In genomic region chr7:5527038-5527339, GRCh38 we compare ENCODE assay signal across 8 cellular contexts. TPM values are rescaled to one million over a fixed set of nuclear protein-coding genes. Genes with fewer than 3 reads are reported as not detected.
DNase-seq lines count a peak whose midpoint lies in the region; ATAC-seq, FAIRE-seq and TF ChIP-seq lines count a peak whose summit lies in the region.
"Not testable (repeated sequence)": the region's sequence is repeated elsewhere in the genome, so short reads cannot be mapped to it uniquely, and the experiment has no call there.

No MANE protein-coding gene starts in this region.

- peak overlapping the region; percentile 20 for H3K27ac ChIP-seq in C4-2B
- peak overlapping the region; percentile 38 for H3K27ac ChIP-seq in IMR-90 (ENCODE audit: insufficient read depth, low read length)
- not testable (repeated sequence) for H3K27ac ChIP-seq in astrocyte (ENCODE audit: low read depth, low read length); endothelial cell of umbilical vein (ENCODE audit: insufficient read depth, low read depth, low read length); HepG2 (ENCODE audit: extremely low read length, insufficient read depth, low read length)
- H3K27ac ChIP-seq in neuronal stem cell (replicated peaks; ENCODE audit: low read length) = peak overlapping the region; percentile 84
- peak overlapping the region; percentile 100 for H3K27ac ChIP-seq in stomach smooth muscle (ENCODE audit: low read length)

- H3K36me3 Mint-ChIP-seq in activated B cell treated with CpG ODN at 0.5 μM for 24 hours (ENCODE audit: low read depth) = peaks cover 66% of the 10 kb centered on the region
- peaks cover 40% of the 10 kb centered on the region for H3K36me3 Mint-ChIP-seq in astrocyte (ENCODE audit: low read depth, unreplicated experiment)

- H3K36me3 ChIP-seq in IMR-90 (ENCODE audit: control insufficient read depth, insufficient read depth, low read length) (peaks cover 41% of the 10 kb centered on the region), astrocyte (ENCODE audit: insufficient read depth, low read length) (peaks cover 43% of the 10 kb centered on the region), endothelial cell of umbilical vein (ENCODE audit: control insufficient read depth in 2 of 2, extremely low read depth in 1 of 2, insufficient read depth in 2 of 2, low read length in 2 of 2) (peaks cover 19 to 33% of the 10 kb centered on the region in 2 experiments), HepG2 (replicated peaks in 1 of 2; ENCODE audit: control insufficient read depth in 1 of 2, insufficient read depth in 2 of 2, low read length in 2 of 2) (peaks cover 8 to 29% of the 10 kb centered on the region in 2 experiments), neuronal stem cell (replicated peaks in 1 of 2; ENCODE audit: control insufficient read depth in 2 of 2, insufficient read depth in 2 of 2, low read length in 2 of 2) (peaks cover 40 to 60% of the 10 kb centered on the region in 2 donors), stomach smooth muscle (ENCODE audit: control insufficient read depth in 2 of 2, insufficient read depth in 2 of 2, low read length in 2 of 2) (peaks cover 38% of the 10 kb centered on the region in 2 donors)

- H3K4me1 ChIP-seq in IMR-90 (ENCODE audit: control insufficient read depth, insufficient read depth, low read length); endothelial cell of umbilical vein (ENCODE audit: control insufficient read depth, extremely low read depth, insufficient read depth, low read length): not testable (repeated sequence)
- H3K4me1 ChIP-seq in astrocyte (ENCODE audit: insufficient read depth, low read length) (peaks cover 22% of the 10 kb centered on the region), HepG2 (ENCODE audit: insufficient read depth, low read length) (peaks cover 26% of the 10 kb centered on the region), neuronal stem cell (ENCODE audit: control insufficient read depth in 2 of 2, insufficient read depth in 1 of 2, low read depth in 1 of 2, low read length in 2 of 2) (peaks cover 28 to 29% of the 10 kb centered on the region in 2 donors), stomach smooth muscle (ENCODE audit: control insufficient read depth, insufficient read depth, low read length) (peaks cover 33% of the 10 kb centered on the region)

- H2BK5ac ChIP-seq in IMR-90 (ENCODE audit: low read depth, low read length, poor library complexity, severe bottlenecking) = peak overlapping the region; percentile 59
- not testable (repeated sequence) for H2BK5ac ChIP-seq in neuronal stem cell (ENCODE audit: low read length)

- H2BK20ac ChIP-seq in IMR-90 (ENCODE audit: low read depth, low read length) = not testable (repeated sequence)

- H3K9ac ChIP-seq in IMR-90 (ENCODE audit: low read depth, low read length) (peak overlapping the region; percentile 97), astrocyte (ENCODE audit: low read length) (peak overlapping the region; percentile 90), stomach smooth muscle (ENCODE audit: low read length in 2 of 2) (peak overlapping the region; percentile 94 to 100)
- H3K9ac ChIP-seq in endothelial cell of umbilical vein (replicated peaks; ENCODE audit: extremely low read depth, insufficient read depth, low read length); HepG2 (ENCODE audit: insufficient read depth, low read depth, low read length); neuronal stem cell (ENCODE audit: low read depth, low read length, poor library complexity): not testable (repeated sequence)

- H3K23ac ChIP-seq in IMR-90 (ENCODE audit: low read depth, low read length) (peak overlapping the region; percentile 54; the same call in 1 of the 2 replicates), neuronal stem cell (ENCODE audit: low read depth, low read length, poor library complexity) (peak overlapping the region; percentile 98)

- BruUV-seq in IMR-90 (replicated peaks; lab: Mats Ljungman, UMichigan); endothelial cell of umbilical vein (replicated peaks; lab: Mats Ljungman, UMichigan); HepG2 (replicated peaks; lab: Mats Ljungman, UMichigan): not testable (repeated sequence)

- H3K14ac ChIP-seq in IMR-90 (replicated peaks; ENCODE audit: low read depth, low read length) = peak overlapping the region; percentile 41; the same call in 1 of the 2 replicates
- H3K14ac ChIP-seq in neuronal stem cell (ENCODE audit: low read length) = not testable (repeated sequence)

- peak overlapping the region; percentile 80 for H3K27ac Mint-ChIP-seq in activated B cell treated with CpG ODN at 0.5 μM for 24 hours
- peak overlapping the region; percentile 99 for H3K27ac Mint-ChIP-seq in astrocyte (ENCODE audit: unreplicated experiment)

- H3K4me1 Mint-ChIP-seq in activated B cell treated with CpG ODN at 0.5 μM for 24 hours (peaks cover 52% of the 10 kb centered on the region), astrocyte (ENCODE audit: low read depth, unreplicated experiment) (peaks cover 15% of the 10 kb centered on the region)

- H4K20me1 ChIP-seq in IMR-90 (ENCODE audit: insufficient read depth, low read length) = peaks cover 74% of the 10 kb centered on the region
- H4K20me1 ChIP-seq in astrocyte (ENCODE audit: insufficient read depth, low read length) = peaks cover 71% of the 10 kb centered on the region
- H4K20me1 ChIP-seq in endothelial cell of umbilical vein (replicated peaks; ENCODE audit: control insufficient read depth, extremely low read depth, insufficient read depth, low read length) = not testable (repeated sequence)
- H4K20me1 ChIP-seq in HepG2 (ENCODE audit: insufficient read depth, low read length) = peaks cover 33% of the 10 kb centered on the region

- H3K27me3 ChIP-seq in IMR-90 (ENCODE audit: control insufficient read depth, insufficient read depth, low read length); astrocyte (ENCODE audit: insufficient read depth, low read length); endothelial cell of umbilical vein (ENCODE audit: control insufficient read depth in 2 of 2, insufficient read depth in 2 of 2, low read length in 2 of 2); HepG2 (ENCODE audit: control insufficient read depth in 1 of 2, insufficient read depth in 2 of 2, low read length in 2 of 2); neuronal stem cell (ENCODE audit: control insufficient read depth in 3 of 3, insufficient read depth in 3 of 3, low read depth in 1 of 3, low read length in 3 of 3); stomach smooth muscle (ENCODE audit: control insufficient read depth in 1 of 2, insufficient read depth in 2 of 2, low read length in 2 of 2): not testable (repeated sequence)

- H3K4me3 Mint-ChIP-seq in activated B cell treated with CpG ODN at 0.5 μM for 24 hours (peak overlapping the region; percentile 95), astrocyte (ENCODE audit: unreplicated experiment) (peak overlapping the region; percentile 100)

- not testable (repeated sequence) for ATAC-seq in IMR-90 (ENCODE audit: low read depth); activated B cell treated with CpG ODN at 0.5 μM for 24 hours (ENCODE audit: low read depth); HepG2

- not testable (repeated sequence) for H2AK5ac ChIP-seq in IMR-90 (ENCODE audit: low read depth, low read length); neuronal stem cell (ENCODE audit: low read depth, low read length)

- not testable (repeated sequence) for H2BK15ac ChIP-seq in IMR-90 (ENCODE audit: low read depth, low read length); neuronal stem cell (ENCODE audit: low read length)

- 0 out of 2 replicates have a peak overlapping the region, but pooled peaks have one; percentile 19 for H3K56ac ChIP-seq in IMR-90 (ENCODE audit: extremely low read depth, insufficient read depth, low read length)

- CTCF ChIA-PET in IMR-90 (lab: Yijun Ruan, JAX); endothelial cell of umbilical vein (lab: Charles Lee): not testable (repeated sequence)
- CTCF ChIA-PET in activated B cell treated with CpG ODN at 0.5 μM for 24 hours (lab: Charles Lee) = interaction anchor here (4.5 kb wide), 1 partner anchor 32 kb away, joined by 53 read pairs; no protein-coding TSS in a partner anchor
- CTCF ChIA-PET in HepG2 (lab: Yijun Ruan, JAX; ENCODE audit: low intra/inter-chr PET ratio, low total read pairs) = interaction anchor here (1.3 kb wide), 1 partner anchor 32 kb away, joined by 3 read pairs; no protein-coding TSS in a partner anchor

- not testable (repeated sequence) for TF ChIP-seq POLR2A in IMR-90 (IDR thresholded peaks at IDR 0.05; ENCODE audit: low read depth, low read length); endothelial cell of umbilical vein (IDR thresholded peaks at IDR 0.05; ENCODE audit: low read depth, low read length); HepG2 (IDR thresholded peaks at IDR 0.05; ENCODE audit: insufficient read depth in 1 of 2, low read depth in 2 of 2, low read length in 2 of 2)

- POLR2A ChIA-PET in IMR-90 (lab: Charles Lee; ENCODE audit: unreplicated experiment); endothelial cell of umbilical vein (lab: Charles Lee): not testable (repeated sequence)
- POLR2A ChIA-PET in activated B cell treated with CpG ODN at 0.5 μM for 24 hours (lab: Charles Lee) (interaction anchor here (3.5 to 4.8 kb wide), 4 partner anchors 7 to 152 kb away, joined by 13 to 66 read pairs (median 35); no protein-coding TSS in a partner anchor), HepG2 (lab: Yijun Ruan, JAX) (interaction anchor here (0.9 to 3.5 kb wide), 3 partner anchors 12 to 32 kb away, joined by 3 to 38 read pairs (median 12); no protein-coding TSS in a partner anchor)

- WGBS in IMR-90 (ENCODE audit: extremely low coverage in 2 of 2, insufficient read length in 1 of 2), 2 experiments = no CpG with 5 or more reads among the region's 2 CpGs
- 94% methylated on average over 2 of the region's 2 CpGs for WGBS in HepG2 (ENCODE audit: low lambda C conversion rate)
- no CpG with 5 or more reads among the region's 2 CpGs for WGBS in neuronal stem cell (ENCODE audit: extremely low coverage in 2 of 2, insufficient read length in 2 of 2, insufficient replicate concordance in 1 of 2), 2 donors

- H3K9me3 Mint-ChIP-seq in activated B cell treated with CpG ODN at 0.5 μM for 24 hours; astrocyte (ENCODE audit: unreplicated experiment): not testable (repeated sequence)

- H3K4me2 ChIP-seq in IMR-90 (ENCODE audit: low read depth, low read length) = peak overlapping the region; percentile 79
- H3K4me2 ChIP-seq in astrocyte (ENCODE audit: low read length) = peak overlapping the region; percentile 93
- peak overlapping the region; percentile 76 for H3K4me2 ChIP-seq in endothelial cell of umbilical vein (ENCODE audit: insufficient read depth, low read length)
- not testable (repeated sequence) for H3K4me2 ChIP-seq in HepG2 (ENCODE audit: low read depth, low read length); neuronal stem cell (ENCODE audit: insufficient read depth, low read length, poor library complexity, severe bottlenecking)

- dilution Hi-C loops in IMR-90 (cut with HindIII; ENCODE audit: low sequenced_read_pairs, unreplicated experiment); endothelial cell of umbilical vein (cut with MboI; ENCODE audit: extremely low pct_ligation_motif_present, low sequenced_read_pairs): not testable (repeated sequence)

- in situ Hi-C loops in IMR-90 (cut with MboI; ENCODE audit: low sequenced_read_pairs); HepG2 (cut with HindIII; ENCODE audit: extremely low pct_ligation_motif_present, low pct_unique_long_range_greater_than_20kb): not testable (repeated sequence)

- H3K79me2 ChIP-seq in astrocyte (ENCODE audit: insufficient read depth, low read length) = peaks cover 62% of the 10 kb centered on the region
- H3K79me2 ChIP-seq in endothelial cell of umbilical vein (ENCODE audit: control insufficient read depth, insufficient read depth, low read length) = peaks cover 48% of the 10 kb centered on the region
- H3K79me2 ChIP-seq in HepG2 (ENCODE audit: insufficient read depth, low read length) = peaks cover 27% of the 10 kb centered on the region

- TF ChIP-seq CTCF in C4-2B (conservative IDR thresholded peaks at IDR 0.05); IMR-90 (conservative IDR thresholded peaks at IDR 0.05; ENCODE audit: low read depth, low read length); activated B cell treated with CpG ODN at 0.5 μM for 24 hours (IDR thresholded peaks at IDR 0.05); astrocyte (IDR thresholded peaks at IDR 0.05; ENCODE audit: insufficient read depth, low read depth, low read length); endothelial cell of umbilical vein (IDR thresholded peaks at IDR 0.05; ENCODE audit: extremely low read depth in 1 of 2, insufficient read depth in 1 of 2, low read depth in 1 of 2, low read length in 2 of 2); HepG2 (CRISPR knock-in tag; IDR thresholded peaks at IDR 0.05): not testable (repeated sequence)

- not testable (repeated sequence) for DNase-seq in IMR-90; activated B cell treated with CpG ODN at 0.5 μM for 24 hours; astrocyte (ENCODE audit: low read depth); endothelial cell of umbilical vein (ENCODE audit: low read depth, low spot score); HepG2 (ENCODE audit: low spot score); neuronal stem cell (ENCODE audit: low spot score)

- H3K27me3 Mint-ChIP-seq in activated B cell treated with CpG ODN at 0.5 μM for 24 hours; astrocyte (ENCODE audit: low read depth, unreplicated experiment): not testable (repeated sequence)

- not testable (repeated sequence) for H3K9me3 ChIP-seq in IMR-90 (ENCODE audit: control insufficient read depth, insufficient read depth, low read length); astrocyte (ENCODE audit: insufficient read depth, low read depth, low read length); endothelial cell of umbilical vein (replicated peaks; ENCODE audit: control insufficient read depth, insufficient read depth, low read length); HepG2 (ENCODE audit: low read length); neuronal stem cell (replicated peaks in 1 of 2; ENCODE audit: control insufficient read depth in 2 of 2, insufficient read depth in 1 of 2, low read depth in 1 of 2, low read length in 2 of 2); stomach smooth muscle (ENCODE audit: control insufficient read depth in 2 of 2, low read length in 2 of 2)

- H3K4me3 ChIP-seq in IMR-90 (ENCODE audit: insufficient read depth, low read depth, low read length) (peak overlapping the region; percentile 91), astrocyte (ENCODE audit: insufficient read depth, low read depth, low read length) (peak overlapping the region; percentile 98), stomach smooth muscle (ENCODE audit: low read length in 2 of 2) (peak overlapping the region; percentile 100)
- not testable (repeated sequence) for H3K4me3 ChIP-seq in endothelial cell of umbilical vein (replicated peaks in 1 of 3; ENCODE audit: insufficient read depth in 1 of 3, low read depth in 1 of 3, low read length in 3 of 3); HepG2 (replicated peaks in 1 of 3; ENCODE audit: insufficient read depth in 1 of 3, low read depth in 2 of 3, low read length in 3 of 3); neuronal stem cell (ENCODE audit: low read length in 2 of 2)

- FAIRE-seq in astrocyte (lab: Jason Lieb, UNC); endothelial cell of umbilical vein (lab: Jason Lieb, UNC); HepG2 (lab: Jason Lieb, UNC): not testable (repeated sequence)

- not testable (repeated sequence) for TF ChIP-seq EP300 in HepG2 (IDR thresholded peaks at IDR 0.05; ENCODE audit: low read depth in 2 of 2, low read length in 2 of 2); HepG2 (CRISPR knock-in tag; IDR thresholded peaks at IDR 0.05; ENCODE audit: borderline replicate concordance)

- H4K8ac ChIP-seq in IMR-90 (ENCODE audit: low read depth in 2 of 2, low read length in 2 of 2) = peak overlapping the region; percentile 3 to 56; a peak in 3 of 4 replicates
- not testable (repeated sequence) for H4K8ac ChIP-seq in neuronal stem cell (ENCODE audit: low read depth, low read length)

- H3K18ac ChIP-seq in IMR-90 (ENCODE audit: low read depth, low read length); neuronal stem cell (ENCODE audit: low read length): not testable (repeated sequence)

- intact Hi-C loops in IMR-90 (cut with micrococcal nuclease); activated B cell treated with CpG ODN at 0.5 μM for 24 hours (cut with micrococcal nuclease); endothelial cell of umbilical vein (cut with micrococcal nuclease); HepG2 (cut with micrococcal nuclease; ENCODE audit: unreplicated experiment): not testable (repeated sequence)

- H3K9me1 ChIP-seq in IMR-90 (ENCODE audit: insufficient read depth, low read length); endothelial cell of umbilical vein (replicated peaks; ENCODE audit: control insufficient read depth, extremely low read depth, insufficient read depth, low read length): not testable (repeated sequence)

- not testable (repeated sequence) for TF ChIP-seq RAD21 in IMR-90 (IDR thresholded peaks at IDR 0.05; ENCODE audit: low read length); HepG2 (CRISPR knock-in tag; IDR thresholded peaks at IDR 0.05)

- H3K79me1 ChIP-seq in IMR-90 (ENCODE audit: low read depth in 1 of 2, low read length in 2 of 2) = peaks cover 6 to 39% of the 10 kb centered on the region in 2 experiments
- peaks cover 20% of the 10 kb centered on the region for H3K79me1 ChIP-seq in neuronal stem cell (ENCODE audit: low read depth, low read length)

- H2BK12ac ChIP-seq in neuronal stem cell (ENCODE audit: low read length) = not testable (repeated sequence)

- H4K91ac ChIP-seq in IMR-90 (ENCODE audit: insufficient read depth, low read depth, low read length); neuronal stem cell (ENCODE audit: low read depth, low read length, poor library complexity): not testable (repeated sequence)

- peak overlapping the region; percentile 74 for H2AFZ ChIP-seq in IMR-90 (replicated peaks; ENCODE audit: low read length, poor library complexity)
- not testable (repeated sequence) for H2AFZ ChIP-seq in astrocyte (ENCODE audit: low read depth, low read length); endothelial cell of umbilical vein (ENCODE audit: low read depth, low read length); HepG2 (ENCODE audit: low read length); neuronal stem cell (ENCODE audit: low read length)

- H2BK120ac ChIP-seq in IMR-90 (ENCODE audit: low read depth, low read length); neuronal stem cell (ENCODE audit: low read depth, low read length): not testable (repeated sequence)

- not testable (repeated sequence) for H2AK9ac ChIP-seq in IMR-90 (replicated peaks; ENCODE audit: low read depth, low read length, poor library complexity)

- peak overlapping the region; percentile 33; the same call in 1 of the 2 replicates for H3K4ac ChIP-seq in IMR-90 (ENCODE audit: low read depth, low read length)
- not testable (repeated sequence) for H3K4ac ChIP-seq in neuronal stem cell (ENCODE audit: low read length)

- H4K5ac ChIP-seq in IMR-90 (ENCODE audit: low read depth, low read length) = not testable (repeated sequence)

RNA-seq across cellular contexts. Expression of gene ACTB, which starts 3.4 kb away (rescaled TPM):
- total RNA-seq in IMR-90 (2012; rRNA removed) (7,721 and 7,727 TPM in 2 replicates), activated B cell treated with CpG ODN at 0.5 μM for 24 hours (9,258 and 9,276 TPM in 2 replicates), astrocyte (8,286 and 8,942 TPM in 2 replicates), endothelial cell of umbilical vein (7,266 and 7,283 TPM in 2 replicates), HepG2 (2016; rRNA removed; fragmentation: Illumina TruSeq; extraction: Trizol) (983 and 1,099 TPM in 2 replicates)
- polyA plus RNA-seq in IMR-90 (2012; rRNA removed) (9,060 and 9,985 TPM in 2 replicates), endothelial cell of umbilical vein (4,441 and 4,733 TPM in 2 replicates), HepG2 (2011; rRNA removed) (984 and 1,160 TPM in 2 replicates)
- 16,337 and 21,423 TPM in 2 replicates for polyA plus RNA-seq in IMR-90 (2012; cell fraction: cytosol; rRNA removed)
- 3,466 and 15,446 TPM in 2 replicates for polyA plus RNA-seq in IMR-90 (2012; cell fraction: nucleus; rRNA removed; ENCODE audit: low replicate concordance)
- 6,749 and 6,812 TPM in 2 replicates for polyA plus RNA-seq in endothelial cell of umbilical vein (2011; cell fraction: cytosol; rRNA removed)
- 2,400 and 3,219 TPM in 2 replicates for polyA plus RNA-seq in endothelial cell of umbilical vein (2011; cell fraction: nucleus; rRNA removed)
- 4,941 and 6,018 TPM in 2 replicates for polyA plus RNA-seq in endothelial cell of umbilical vein (2012)
- polyA minus RNA-seq in endothelial cell of umbilical vein = 2,868 and 4,067 TPM in 2 replicates
- polyA minus RNA-seq in endothelial cell of umbilical vein (2011; cell fraction: cytosol; rRNA and poly(A)+ RNA removed) = 1,321 TPM
- polyA minus RNA-seq in endothelial cell of umbilical vein (2011; cell fraction: nucleus; rRNA and poly(A)+ RNA removed) = 805 and 1,158 TPM in 2 replicates
- 406 and 413 TPM in 2 replicates for total RNA-seq in HepG2 (2016; cell fraction: cytosol; rRNA removed; fragmentation: Illumina TruSeq; extraction: Trizol; ENCODE audit: low read depth)
- 966 and 972 TPM in 2 replicates for total RNA-seq in HepG2 (2016; cell fraction: insoluble cytoplasmic fraction; rRNA removed; fragmentation: Illumina TruSeq; extraction: Trizol)
- total RNA-seq in HepG2 (2016; cell fraction: membrane; rRNA removed; fragmentation: Illumina TruSeq; extraction: Trizol) = 815 and 929 TPM in 2 replicates
- 668 and 755 TPM in 2 replicates for total RNA-seq in HepG2 (2016; cell fraction: nucleus; rRNA removed; fragmentation: Illumina TruSeq; extraction: Trizol)
- 567 and 620 TPM in 2 replicates for polyA plus RNA-seq in HepG2 (2011; cell fraction: cytosol; rRNA removed)
- 1,565 and 1,995 TPM in 2 replicates for polyA plus RNA-seq in HepG2 (2011; cell fraction: nucleus; rRNA removed)
- polyA plus RNA-seq in HepG2 (2012) = 984 and 1,070 TPM in 2 replicates
- 510 and 558 TPM in 2 replicates for polyA plus RNA-seq in HepG2 (2016; cell fraction: cytosol; fragmentation: Illumina TruSeq; extraction: Trizol; ENCODE audit: low read depth)
- 1,764 and 2,207 TPM in 2 replicates for polyA plus RNA-seq in HepG2 (2016; cell fraction: insoluble cytoplasmic fraction; fragmentation: Illumina TruSeq; extraction: Trizol; ENCODE audit: low read depth)
- 1,095 and 1,097 TPM in 2 replicates for polyA plus RNA-seq in HepG2 (2016; cell fraction: membrane; fragmentation: Illumina TruSeq; extraction: Trizol; ENCODE audit: low read depth)
- 1,747 and 1,824 TPM in 2 replicates for polyA plus RNA-seq in HepG2 (2016; cell fraction: nucleus; fragmentation: Illumina TruSeq; extraction: Trizol; ENCODE audit: insufficient read depth, low read depth)
- polyA minus RNA-seq in HepG2 (2011; rRNA and poly(A)+ RNA removed; ENCODE audit: low replicate concordance) = 2,677 and 2,857 TPM in 2 replicates
- polyA minus RNA-seq in HepG2 (2011; cell fraction: cytosol; rRNA and poly(A)+ RNA removed) = 1,014 and 1,055 TPM in 2 replicates
- 329 and 574 TPM in 2 replicates for polyA minus RNA-seq in HepG2 (2011; cell fraction: nucleus; rRNA and poly(A)+ RNA removed)
- polyA plus RNA-seq in neuronal stem cell (2013, experiment 1 of 2) = 6,691 TPM
- polyA plus RNA-seq in neuronal stem cell (2013, experiment 2 of 2) = 6,867 TPM

RNA-seq across cellular contexts. Expression of gene FBXL18, which starts 13.4 kb away (rescaled TPM):
- 2.0 and 2.2 TPM in 2 replicates for total RNA-seq in IMR-90 (2012; rRNA removed)
- 6.4 and 8.7 TPM in 2 replicates for polyA plus RNA-seq in IMR-90 (2012; rRNA removed)
- polyA plus RNA-seq in IMR-90 (2012; cell fraction: cytosol; rRNA removed) = 3.8 and 7.0 TPM in 2 replicates
- polyA plus RNA-seq in IMR-90 (2012; cell fraction: nucleus; rRNA removed; ENCODE audit: low replicate concordance) = 7.2 and 21.7 TPM in 2 replicates
- 11.6 and 12.9 TPM in 2 replicates for total RNA-seq in activated B cell treated with CpG ODN at 0.5 μM for 24 hours
- 33.1 and 35.5 TPM in 2 replicates for total RNA-seq in astrocyte
- 16.8 and 21.4 TPM in 2 replicates for total RNA-seq in endothelial cell of umbilical vein
- polyA plus RNA-seq in endothelial cell of umbilical vein = 9.3 and 12.3 TPM in 2 replicates
- polyA plus RNA-seq in endothelial cell of umbilical vein (2011; cell fraction: cytosol; rRNA removed) = 5.0 and 6.3 TPM in 2 replicates
- polyA plus RNA-seq in endothelial cell of umbilical vein (2011; cell fraction: nucleus; rRNA removed) = 7.2 and 7.8 TPM in 2 replicates
- polyA plus RNA-seq in endothelial cell of umbilical vein (2012) = 6.0 and 6.4 TPM in 2 replicates
- polyA minus RNA-seq in endothelial cell of umbilical vein = 12.9 and 13.4 TPM in 2 replicates
- polyA minus RNA-seq in endothelial cell of umbilical vein (2011; cell fraction: cytosol; rRNA and poly(A)+ RNA removed) = 11.5 TPM
- 7.4 and 12.3 TPM in 2 replicates for polyA minus RNA-seq in endothelial cell of umbilical vein (2011; cell fraction: nucleus; rRNA and poly(A)+ RNA removed)
- 3.9 TPM in 2 replicates for total RNA-seq in HepG2 (2016; rRNA removed; fragmentation: Illumina TruSeq; extraction: Trizol)
- total RNA-seq in HepG2 (2016; cell fraction: cytosol; rRNA removed; fragmentation: Illumina TruSeq; extraction: Trizol; ENCODE audit: low read depth) = 1.1 and 1.6 TPM in 2 replicates
- total RNA-seq in HepG2 (2016; cell fraction: insoluble cytoplasmic fraction; rRNA removed; fragmentation: Illumina TruSeq; extraction: Trizol) = 3.7 and 4.0 TPM in 2 replicates
- total RNA-seq in HepG2 (2016; cell fraction: membrane; rRNA removed; fragmentation: Illumina TruSeq; extraction: Trizol) = 1.5 and 2.0 TPM in 2 replicates
- total RNA-seq in HepG2 (2016; cell fraction: nucleus; rRNA removed; fragmentation: Illumina TruSeq; extraction: Trizol) = 2.9 and 3.3 TPM in 2 replicates
- polyA plus RNA-seq in HepG2 (2011; rRNA removed) = 1.1 and 1.5 TPM in 2 replicates
- 0.63 and 1.1 TPM in 2 replicates for polyA plus RNA-seq in HepG2 (2011; cell fraction: cytosol; rRNA removed)
- 4.2 and 7.3 TPM in 2 replicates for polyA plus RNA-seq in HepG2 (2011; cell fraction: nucleus; rRNA removed)
- 1.5 and 2.0 TPM in 2 replicates for polyA plus RNA-seq in HepG2 (2012)
- 0.17 and 0.19 TPM in 2 replicates for polyA plus RNA-seq in HepG2 (2016; cell fraction: cytosol; fragmentation: Illumina TruSeq; extraction: Trizol; ENCODE audit: low read depth)
- 1.4 and 2.4 TPM in 2 replicates for polyA plus RNA-seq in HepG2 (2016; cell fraction: insoluble cytoplasmic fraction; fragmentation: Illumina TruSeq; extraction: Trizol; ENCODE audit: low read depth)
- polyA plus RNA-seq in HepG2 (2016; cell fraction: membrane; fragmentation: Illumina TruSeq; extraction: Trizol; ENCODE audit: low read depth) = 0.11 and 0.30 TPM in 2 replicates
- 2.1 and 2.5 TPM in 2 replicates for polyA plus RNA-seq in HepG2 (2016; cell fraction: nucleus; fragmentation: Illumina TruSeq; extraction: Trizol; ENCODE audit: insufficient read depth, low read depth)
- polyA minus RNA-seq in HepG2 (2011; rRNA and poly(A)+ RNA removed; ENCODE audit: low replicate concordance) = 9.2 and 12.0 TPM in 2 replicates
- polyA minus RNA-seq in HepG2 (2011; cell fraction: cytosol; rRNA and poly(A)+ RNA removed) = 3.7 and 4.0 TPM in 2 replicates
- 4.1 and 4.5 TPM in 2 replicates for polyA minus RNA-seq in HepG2 (2011; cell fraction: nucleus; rRNA and poly(A)+ RNA removed)
- polyA plus RNA-seq in neuronal stem cell (2013, experiment 1 of 2) = 5.1 TPM
- polyA plus RNA-seq in neuronal stem cell (2013, experiment 2 of 2) = 5.4 TPM
